In genomic region chr13:97256343-97256783, GRCh38 we compare ENCODE assay signal across 1 cellular context.
TF ChIP-seq lines count a peak whose summit lies in the region.

No MANE protein-coding gene starts in this region.

TF ChIP-seq in GM12878, 131 proteins besides CTCF, POLR2A, EP300 and RAD21 (continued from another document):
- TF ChIP-seq ZBTB4 (CRISPR knock-in tag; IDR thresholded peaks at IDR 0.05): no peak
- TF ChIP-seq RUNX3 (IDR thresholded peaks at IDR 0.05; ENCODE audit: low read length): no peak
- TF ChIP-seq FOXK2 (IDR thresholded peaks at IDR 0.05): no peak
